ENCODE assay signal across 3 cellular contexts in the genomic region with DNA sequence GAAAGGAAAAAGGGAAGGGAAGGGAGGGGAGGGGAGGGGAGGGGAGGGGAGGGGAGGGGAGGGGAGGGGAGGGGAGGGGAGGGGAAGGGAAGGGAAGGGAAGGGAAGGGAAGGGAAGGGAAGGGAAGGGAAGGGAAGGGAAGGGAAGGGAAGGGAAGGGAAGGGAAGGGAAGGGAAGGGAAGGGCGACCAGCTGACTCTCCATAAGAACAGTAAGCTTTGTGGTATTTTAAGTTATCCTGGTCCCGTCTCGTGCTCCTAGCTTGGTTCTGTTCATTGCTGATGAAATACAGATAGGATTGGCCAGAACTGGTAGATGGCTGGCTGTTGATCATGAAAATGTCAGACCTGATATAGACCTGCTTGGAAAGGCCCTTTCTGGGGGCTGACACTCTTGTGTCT. TPM values are rescaled to one million over a fixed set of nuclear protein-coding genes. Genes with fewer than 3 reads are reported as not detected.
"Had no signal": no experiment of that assay in that cellular context is flagged by ENCODE, and none has a peak within 500 bp of the region (broad histone marks: within the 10 kb centered on the region; RNA-seq: fewer than 3 reads in every experiment).

No MANE protein-coding gene starts in this region.

RNA-seq across cellular contexts. Expression of gene SSX1, which starts 25.5 kb away (rescaled TPM):
- total RNA-seq: LHCN-M2, MCF 10A, NCI-H460 had no signal
